ENCODE assay signal across 21 cellular contexts in the genomic region with DNA sequence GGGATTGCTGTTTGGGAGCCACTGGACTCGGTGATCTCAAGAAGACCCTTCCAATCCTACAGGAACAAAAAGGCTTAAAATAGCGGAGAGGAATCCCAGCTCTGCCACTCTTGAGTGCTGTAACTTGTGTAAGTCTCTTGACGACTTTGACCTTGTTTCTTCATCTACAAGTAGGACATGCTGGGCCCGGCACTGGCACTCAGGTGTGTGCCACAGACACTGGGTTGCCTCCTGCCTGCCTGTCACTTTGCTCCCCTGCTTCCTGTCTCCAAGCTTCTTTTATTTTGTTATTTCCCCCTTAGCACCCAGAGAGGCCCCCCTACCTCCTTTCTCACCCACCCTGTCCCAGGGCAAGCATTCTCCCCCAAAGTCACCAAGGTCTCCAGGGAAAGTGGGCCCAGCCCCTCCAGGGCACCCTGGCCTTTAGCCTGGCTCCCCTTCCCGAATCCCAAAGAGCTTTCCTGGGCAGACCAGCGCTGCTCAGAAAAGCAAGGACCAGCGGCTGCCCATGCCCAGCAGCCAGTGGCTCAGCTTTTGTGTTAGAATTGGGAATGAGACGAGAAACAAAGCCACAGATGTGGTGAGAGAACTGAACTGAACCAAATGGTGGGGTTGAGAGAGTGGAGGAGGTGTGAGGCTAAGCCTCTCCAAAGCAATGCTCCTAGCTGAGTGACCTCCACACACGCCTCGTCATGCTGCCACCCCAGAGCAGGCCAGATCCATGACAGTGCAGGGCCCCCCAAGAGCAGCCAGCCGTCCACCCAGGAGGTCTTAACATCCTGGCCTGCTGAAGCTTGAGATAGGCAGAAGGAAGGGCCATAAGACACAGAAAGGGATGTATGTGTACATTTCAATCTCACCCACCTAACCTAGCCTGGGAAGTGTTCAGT. TPM values are rescaled to one million over a fixed set of nuclear protein-coding genes. Genes with fewer than 3 reads are reported as not detected.
DNase-seq lines count a peak whose midpoint lies in the region; ATAC-seq and TF ChIP-seq lines count a peak whose summit lies in the region.
"Had no signal": no experiment of that assay in that cellular context is flagged by ENCODE, and none has a peak within 500 bp of the region (broad histone marks: within the 10 kb centered on the region; RNA-seq: fewer than 3 reads in every experiment).

No MANE protein-coding gene starts in this region.

- CTCF ChIA-PET in activated CD4-positive, alpha-beta memory T cell treated with anti-CD3 and anti-CD28 coated beads for 36 hours (lab: Charles Lee): no interaction called here
- CTCF ChIA-PET in activated CD4-positive, alpha-beta memory T cell treated with anti-CD3 and anti-CD28 coated beads, Interleukin-2, amount 10 ng/mL, durations not matched to agents 7 days and 5 days (lab: Charles Lee): no interaction called here
- CTCF ChIA-PET in mammary epithelial cell (lab: Charles Lee; ENCODE audit: low non-redundant PET): interaction anchor here (0.6 kb wide), 1 partner anchor 927 kb away, joined by 3 read pairs; a partner anchor contains a TSS

- ATAC-seq in left lobe of liver (no peak), HG03039 (IDR thresholded peaks at IDR 0.05; ENCODE audit: unreplicated experiment) (no peak)
- ATAC-seq: A549; stimulated activated effector memory CD8-positive, alpha-beta T cell treated with anti-CD3 and anti-CD28 coated beads, Interleukin-12 subunit alpha, Interleukin-12 subunit beta, amount 100 ng/mL, for 72 hours had no signal

- no peak for TF ChIP-seq CTCF in mammary epithelial cell (conservative IDR thresholded peaks at IDR 0.05 in 1 of 2, IDR thresholded peaks at IDR 0.05 in 1 of 2; ENCODE audit: extremely low read depth in 1 of 2, insufficient read depth in 1 of 2, low read depth in 1 of 2, low read length in 2 of 2)
- TF ChIP-seq CTCF in suprapubic skin (IDR thresholded peaks at IDR 0.05): no peak

- DNase-seq in activated CD4-positive, alpha-beta memory T cell treated with anti-CD3 and anti-CD28 coated beads for 36 hours: peak; percentile 1
- DNase-seq in activated CD4-positive, alpha-beta memory T cell treated with anti-CD3 and anti-CD28 coated beads, Interleukin-2, amount 10 ng/mL, durations not matched to agents 7 days and 5 days: no peak
- DNase-seq in mammary epithelial cell: no peak
- peak; percentile 29 for DNase-seq in left lobe of liver (ENCODE audit: low spot score)
- DNase-seq in suprapubic skin (ENCODE audit: low spot score in 2 of 2): peak in 1 of 2 donors; percentile 57
- DNase-seq in MV-4-11 (lab: John Stamatoyannopoulos, UW): no peak
- DNase-seq in foreskin melanocyte: no peak
- DNase-seq: activated CD4-positive, alpha-beta T cell treated with anti-CD3 and anti-CD28 coated beads, Interleukin-2, amount 50 U/mL, for 1 hour; DMS 273 treated with DMSO at 0.1 percent for 48 hours; endodermal cell; foreskin fibroblast; IMR-90; NCI-H69; PC-9 had no signal

- no peaks in the 10 kb centered on the region for H3K36me3 Mint-ChIP-seq in activated CD4-positive, alpha-beta memory T cell treated with anti-CD3 and anti-CD28 coated beads for 36 hours
- no peaks in the 10 kb centered on the region for H3K36me3 Mint-ChIP-seq in activated CD4-positive, alpha-beta memory T cell treated with anti-CD3 and anti-CD28 coated beads, Interleukin-2, amount 10 ng/mL, durations not matched to agents 7 days and 5 days (ENCODE audit: low read depth)
- H3K36me3 Mint-ChIP-seq: stimulated activated effector memory CD8-positive, alpha-beta T cell treated with anti-CD3 and anti-CD28 coated beads, Interleukin-12 subunit alpha, Interleukin-12 subunit beta, amount 100 ng/mL, for 72 hours had no signal

- peak overlapping the region; percentile 73 for H3K4me2 ChIP-seq in mammary epithelial cell (ENCODE audit: insufficient read depth, low read depth, low read length)
- H3K4me2 ChIP-seq: A549, PC-9 had no signal

- no peaks in the 10 kb centered on the region for H3K4me1 Mint-ChIP-seq in activated CD4-positive, alpha-beta memory T cell treated with anti-CD3 and anti-CD28 coated beads for 36 hours (ENCODE audit: low read depth)
- H3K4me1 Mint-ChIP-seq in activated CD4-positive, alpha-beta memory T cell treated with anti-CD3 and anti-CD28 coated beads, Interleukin-2, amount 10 ng/mL, durations not matched to agents 7 days and 5 days: no peaks in the 10 kb centered on the region
- H3K4me1 Mint-ChIP-seq: central memory CD8-positive, alpha-beta T cell; endodermal cell; stimulated activated effector memory CD8-positive, alpha-beta T cell treated with anti-CD3 and anti-CD28 coated beads, Interleukin-12 subunit alpha, Interleukin-12 subunit beta, amount 100 ng/mL, for 72 hours had no signal

- no peak overlapping the region for H2AFZ ChIP-seq in mammary epithelial cell (ENCODE audit: low read depth, low read length)
- H2AFZ ChIP-seq: PC-9 had no signal

- H3K27me3 Mint-ChIP-seq in activated CD4-positive, alpha-beta memory T cell treated with anti-CD3 and anti-CD28 coated beads for 36 hours: no peaks in the 10 kb centered on the region
- H3K27me3 Mint-ChIP-seq in activated CD4-positive, alpha-beta memory T cell treated with anti-CD3 and anti-CD28 coated beads, Interleukin-2, amount 10 ng/mL, durations not matched to agents 7 days and 5 days: no peaks in the 10 kb centered on the region

- TF ChIP-seq POLR2A in suprapubic skin (IDR thresholded peaks at IDR 0.05): no peak

- in situ Hi-C loops in mammary epithelial cell (cut with MboI; ENCODE audit: low sequenced_read_pairs in 2 of 2): loop anchor here in 1 of 2 donors (5.0 kb wide), 1 partner anchor 34 kb away; no protein-coding TSS in a partner anchor

- POLR2A ChIA-PET in activated CD4-positive, alpha-beta memory T cell treated with anti-CD3 and anti-CD28 coated beads for 36 hours (lab: Charles Lee): no interaction called here
- POLR2A ChIA-PET in activated CD4-positive, alpha-beta memory T cell treated with anti-CD3 and anti-CD28 coated beads, Interleukin-2, amount 10 ng/mL, durations not matched to agents 7 days and 5 days (lab: Charles Lee): no interaction called here

- dilution Hi-C loops in mammary epithelial cell (cut with HindIII; ENCODE audit: low sequenced_read_pairs): loop anchor here (5.0 kb wide), 1 partner anchor 34 kb away; no protein-coding TSS in a partner anchor

- peaks cover 89% of the 10 kb centered on the region for H3K79me2 ChIP-seq in mammary epithelial cell (ENCODE audit: insufficient read depth, low read length)

- BruUV-seq in mammary epithelial cell (replicated peaks; lab: Mats Ljungman, UMichigan): no TSS peak

- no peaks in the 10 kb centered on the region for H3K9me3 Mint-ChIP-seq in activated CD4-positive, alpha-beta memory T cell treated with anti-CD3 and anti-CD28 coated beads for 36 hours
- H3K9me3 Mint-ChIP-seq in activated CD4-positive, alpha-beta memory T cell treated with anti-CD3 and anti-CD28 coated beads, Interleukin-2, amount 10 ng/mL, durations not matched to agents 7 days and 5 days: no peaks in the 10 kb centered on the region
- H3K9me3 Mint-ChIP-seq: central memory CD8-positive, alpha-beta T cell; endodermal cell; stimulated activated effector memory CD8-positive, alpha-beta T cell treated with anti-CD3 and anti-CD28 coated beads, Interleukin-12 subunit alpha, Interleukin-12 subunit beta, amount 100 ng/mL, for 72 hours had no signal

- H3K9me3 ChIP-seq in mammary epithelial cell (replicated peaks; ENCODE audit: insufficient read depth, low read length) (no peaks in the 10 kb centered on the region), suprapubic skin (no peaks in the 10 kb centered on the region)
- H3K9me3 ChIP-seq: A549, left ventricle myocardium inferior, tibial nerve had no signal

- H3K4me3 ChIP-seq in mammary epithelial cell (replicated peaks in 1 of 3; ENCODE audit: insufficient read depth in 1 of 3, low read depth in 2 of 3, low read length in 3 of 3): peak overlapping the region; percentile 51 to 97 (median 96)
- peak overlapping the region; percentile 65 for H3K4me3 ChIP-seq in suprapubic skin
- H3K4me3 ChIP-seq: A549, left ventricle myocardium inferior, PC-9, tibial nerve had no signal

- H3K36me3 ChIP-seq in mammary epithelial cell (ENCODE audit: insufficient read depth, low read length): peaks cover 2% of the 10 kb centered on the region
- no peaks in the 10 kb centered on the region for H3K36me3 ChIP-seq in suprapubic skin
- H3K36me3 ChIP-seq: left ventricle myocardium inferior, tibial nerve had no signal

- no peak overlapping the region for H3K4me3 Mint-ChIP-seq in activated CD4-positive, alpha-beta memory T cell treated with anti-CD3 and anti-CD28 coated beads for 36 hours
- H3K4me3 Mint-ChIP-seq in activated CD4-positive, alpha-beta memory T cell treated with anti-CD3 and anti-CD28 coated beads, Interleukin-2, amount 10 ng/mL, durations not matched to agents 7 days and 5 days: no peak overlapping the region
- H3K4me3 Mint-ChIP-seq: central memory CD8-positive, alpha-beta T cell; endodermal cell; stimulated activated effector memory CD8-positive, alpha-beta T cell treated with anti-CD3 and anti-CD28 coated beads, Interleukin-12 subunit alpha, Interleukin-12 subunit beta, amount 100 ng/mL, for 72 hours had no signal

- H3K4me1 ChIP-seq in mammary epithelial cell (ENCODE audit: insufficient read depth, low read length) (peaks cover 74% of the 10 kb centered on the region), suprapubic skin (peaks cover 44% of the 10 kb centered on the region)
- H3K4me1 ChIP-seq: left ventricle myocardium inferior had no signal

- 11% methylated on average over 11 of the region's 11 CpGs for WGBS in mammary epithelial cell (ENCODE audit: low coverage, missing lambda C conversion rate)
- WGBS in suprapubic skin: 44% methylated on average over 11 of the region's 11 CpGs

- H3K27me3 ChIP-seq in mammary epithelial cell (ENCODE audit: insufficient read depth, low read length): no peaks in the 10 kb centered on the region
- H3K27me3 ChIP-seq in suprapubic skin: no peaks in the 10 kb centered on the region
- H3K27me3 ChIP-seq: tibial nerve had no signal

- TF ChIP-seq EP300 in suprapubic skin (IDR thresholded peaks at IDR 0.05): no peak

- H3K27ac ChIP-seq in mammary epithelial cell (ENCODE audit: insufficient read depth, low read depth, low read length) (peak overlapping the region; percentile 78), suprapubic skin (peak overlapping the region; percentile 89)
- H3K27ac ChIP-seq: A549, C4-2B, left ventricle myocardium inferior, PC-9, tibial nerve had no signal

- intact Hi-C loops in activated CD4-positive, alpha-beta memory T cell treated with anti-CD3 and anti-CD28 coated beads for 36 hours (cut with micrococcal nuclease): no loop called here
- intact Hi-C loops in mammary epithelial cell (cut with micrococcal nuclease): loop anchor here (10.0 kb wide), 1 partner anchor 81 kb away; a partner anchor contains a TSS

- peak overlapping the region; percentile 97 for H3K9ac ChIP-seq in mammary epithelial cell (ENCODE audit: insufficient read depth, low read length)

- H4K20me1 ChIP-seq in mammary epithelial cell (ENCODE audit: insufficient read depth, low read length): no peaks in the 10 kb centered on the region

- no peak overlapping the region for H3K27ac Mint-ChIP-seq in activated CD4-positive, alpha-beta memory T cell treated with anti-CD3 and anti-CD28 coated beads for 36 hours
- no peak overlapping the region for H3K27ac Mint-ChIP-seq in activated CD4-positive, alpha-beta memory T cell treated with anti-CD3 and anti-CD28 coated beads, Interleukin-2, amount 10 ng/mL, durations not matched to agents 7 days and 5 days
- H3K27ac Mint-ChIP-seq: endodermal cell; stimulated activated effector memory CD8-positive, alpha-beta T cell treated with anti-CD3 and anti-CD28 coated beads, Interleukin-12 subunit alpha, Interleukin-12 subunit beta, amount 100 ng/mL, for 72 hours had no signal

RNA-seq across cellular contexts. Expression of a gene that starts 4.5 kb away (rescaled TPM):
- not detected for total RNA-seq in activated CD4-positive, alpha-beta memory T cell treated with anti-CD3 and anti-CD28 coated beads for 36 hours
- total RNA-seq in activated CD4-positive, alpha-beta memory T cell treated with anti-CD3 and anti-CD28 coated beads, Interleukin-2, amount 10 ng/mL, durations not matched to agents 7 days and 5 days: not detected
- total RNA-seq in mammary epithelial cell: 100 to 1,000 TPM; 256 to 341 TPM
- 315 TPM for polyA plus RNA-seq in mammary epithelial cell
- 668 TPM for polyA minus RNA-seq in mammary epithelial cell
- total RNA-seq in left lobe of liver: 2.3 TPM
- 1,000 to 10,000 TPM; 1,248 to 1,527 (median 1,455) TPM for total RNA-seq in suprapubic skin
- total RNA-seq: endodermal cell, IMR-90, left ventricle myocardium inferior had no signal
- polyA plus RNA-seq: IMR-90 had no signal

Comparison
In these comparisons a context has a peak if more than half of its experiments do, and no peak if none do; other contexts are left out.
1. DNase-seq: peak in activated CD4-positive, alpha-beta memory T cell treated with anti-CD3 and anti-CD28 coated beads for 36 hours (single experiment) and left lobe of liver (single experiment); none in activated CD4-positive, alpha-beta memory T cell treated with anti-CD3 and anti-CD28 coated beads, Interleukin-2, amount 10 ng/mL, durations not matched to agents 7 days and 5 days (single experiment), mammary epithelial cell (single experiment), MV-4-11 (single experiment) and foreskin melanocyte (single experiment).
2. RNA of a gene that starts 4.5 kb away (total RNA-seq): 1,248 to 1,527 TPM in suprapubic skin and 256 to 341 TPM in mammary epithelial cell; 2.3 TPM in left lobe of liver (single experiment), not detected in activated CD4-positive, alpha-beta memory T cell treated with anti-CD3 and anti-CD28 coated beads for 36 hours and not detected in activated CD4-positive, alpha-beta memory T cell treated with anti-CD3 and anti-CD28 coated beads, Interleukin-2, amount 10 ng/mL, durations not matched to agents 7 days and 5 days; every median in the first group is over 10 times any median in the second.